Comparison of ENCODE assay signal across 8 cellular contexts in genomic region chr17:21336541-21337294, GRCh38. TPM values are rescaled to one million over a fixed set of nuclear protein-coding genes. Genes with fewer than 3 reads are reported as not detected.
DNase-seq lines count a peak whose midpoint lies in the region; ATAC-seq, FAIRE-seq and TF ChIP-seq lines count a peak whose summit lies in the region.
"Not testable (repeated sequence)": the region's sequence is repeated elsewhere in the genome, so short reads cannot be mapped to it uniquely, and the experiment has no call there.

No MANE protein-coding gene starts in this region.

- H3K27me3 ChIP-seq in BLaER1; lower lobe of right lung (ENCODE audit: low read depth); tibial artery: not testable (repeated sequence)

- peaks cover 44% of the 10 kb centered on the region for H3K4me1 ChIP-seq in BLaER1
- H3K4me1 ChIP-seq in lower lobe of right lung = not testable (repeated sequence)
- peaks cover 0 to 12% (median 6%) of the 10 kb centered on the region in 4 donors for H3K4me1 ChIP-seq in tibial artery

- not testable (repeated sequence) for H3K9me3 ChIP-seq in BLaER1, lower lobe of right lung, tibial artery

- H3K9ac ChIP-seq in BLaER1 = not testable (repeated sequence)

- not testable (repeated sequence) for TF ChIP-seq CTCF in fibroblast of villous mesenchyme (IDR thresholded peaks at IDR 0.05; ENCODE audit: insufficient read depth, low read depth, low read length); lower lobe of right lung (IDR thresholded peaks at IDR 0.05); tibial artery (IDR thresholded peaks at IDR 0.05)

- 0 out of 2 replicates have a peak overlapping the region, but pooled peaks have one; percentile 78 for H3K4me2 ChIP-seq in BLaER1

- H3K4me3 ChIP-seq in BLaER1; fibroblast of villous mesenchyme (ENCODE audit: low read depth, low read length); lower lobe of right lung; tibial artery: not testable (repeated sequence)

- H4K20me1 ChIP-seq in BLaER1 = not testable (repeated sequence)

- not testable (repeated sequence) for H3K36me3 ChIP-seq in BLaER1, lower lobe of right lung, tibial artery

- not testable (repeated sequence) for DNase-seq in HTR-8/SVneo (ENCODE audit: insufficient read length, low spot score)
- peak; percentile 8 for DNase-seq in RCC 7860 (ENCODE audit: low spot score)
- peak; percentile 32 for DNase-seq in amniotic epithelial cell (ENCODE audit: low read depth)
- peak; percentile 5 for DNase-seq in fibroblast of villous mesenchyme (ENCODE audit: low read depth)
- peak; percentile 8 for DNase-seq in lower lobe of right lung
- DNase-seq in renal cortical epithelial cell (ENCODE audit: low read depth) = peak; percentile 21
- peak; percentile 7 to 45 for DNase-seq in tibial artery

- not testable (repeated sequence) for H3K27ac ChIP-seq in BLaER1, lower lobe of right lung, tibial artery

- FAIRE-seq in HTR-8/SVneo (lab: Jason Lieb, UNC) = peak; percentile 96
- not testable (repeated sequence) for FAIRE-seq in RCC 7860 (lab: Jason Lieb, UNC)

- not testable (repeated sequence) for ATAC-seq in lower lobe of right lung

- intact Hi-C loops in lower lobe of right lung (cut with DNase I); tibial artery (cut with DNase I; ENCODE audit: low total_unique reads): not testable (repeated sequence)

RNA-seq across cellular contexts. Expression of gene KCNJ12, which starts 39.4 kb away (rescaled TPM):
- total RNA-seq in fibroblast of villous mesenchyme (under 0.01 TPM in 2 replicates), lower lobe of right lung (1.9 TPM), renal cortical epithelial cell (6.7 and 8.5 TPM in 2 replicates)

RNA-seq across cellular contexts. Expression of gene MAP2K3, which starts 52.2 kb away (rescaled TPM):
- total RNA-seq in fibroblast of villous mesenchyme (19.3 and 30.7 TPM in 2 replicates), lower lobe of right lung (55.2 TPM), renal cortical epithelial cell (22.4 and 22.8 TPM in 2 replicates)
